Comparison of ENCODE assay signal across 10 cellular contexts in genomic region chr1:184892116-184892515, GRCh38.
DNase-seq lines count a peak whose midpoint lies in the region; ATAC-seq, FAIRE-seq and TF ChIP-seq lines count a peak whose summit lies in the region.
"Had no signal": no experiment of that assay in that cellular context is flagged by ENCODE, and none has a peak within 500 bp of the region (broad histone marks: within the 10 kb centered on the region; RNA-seq: fewer than 3 reads in every experiment).

No MANE protein-coding gene starts in this region.

- peak; percentile 61 for ATAC-seq in HG03025 (IDR thresholded peaks at IDR 0.05; ENCODE audit: low FRiP score, unreplicated experiment)
- peak; percentile 46 for ATAC-seq in activated naive CD8-positive, alpha-beta T cell treated with anti-CD3 and anti-CD28 coated beads, Interleukin-2, amount 10 ng/mL, durations not matched to agents 7 days and 5 days (ENCODE audit: low read depth)
- no peak for ATAC-seq in GM19397 (IDR thresholded peaks at IDR 0.05; ENCODE audit: unreplicated experiment)
- ATAC-seq in GM23338: no peak

- no peaks in the 10 kb centered on the region for H4K20me1 ChIP-seq in GM23338 (replicated peaks; ENCODE audit: insufficient read depth)

- no peaks in the 10 kb centered on the region for H3K36me3 ChIP-seq in GM23338 (ENCODE audit: insufficient read depth)

- no peak overlapping the region for H3K27ac Mint-ChIP-seq in activated naive CD8-positive, alpha-beta T cell treated with anti-CD3 and anti-CD28 coated beads, Interleukin-2, amount 10 ng/mL, durations not matched to agents 7 days and 5 days
- no peak overlapping the region for H3K27ac Mint-ChIP-seq in GM23338

- intact Hi-C loops in lower leg skin (cut with DNase I; ENCODE audit: low total_unique reads): no loop called here

- no peak overlapping the region for H3K27ac ChIP-seq in GM23338 (ENCODE audit: low read depth)

- 87% methylated on average over 4 of the region's 4 CpGs for WGBS in lower leg skin, 2 donors

- no peak overlapping the region for H3K4me3 Mint-ChIP-seq in activated naive CD8-positive, alpha-beta T cell treated with anti-CD3 and anti-CD28 coated beads, Interleukin-2, amount 10 ng/mL, durations not matched to agents 7 days and 5 days
- H3K4me3 Mint-ChIP-seq in GM23338: no peak overlapping the region

- no peaks in the 10 kb centered on the region for H3K9me2 ChIP-seq in GM23338 (ENCODE audit: insufficient read depth)

- H3K4me2 ChIP-seq in GM23338: no peak overlapping the region

- H3K4me3 ChIP-seq in lower leg skin (ENCODE audit: low read depth, poor library complexity, severe bottlenecking) (no peak overlapping the region), GM23338 (no peak overlapping the region)

- TF ChIP-seq CTCF in lower leg skin (IDR thresholded peaks at IDR 0.05) (no peak), GM23338 (conservative IDR thresholded peaks at IDR 0.05; ENCODE audit: low read depth in 2 of 2) (no peak)

- peaks cover 10% of the 10 kb centered on the region for H3K36me3 Mint-ChIP-seq in activated naive CD8-positive, alpha-beta T cell treated with anti-CD3 and anti-CD28 coated beads, Interleukin-2, amount 10 ng/mL, durations not matched to agents 7 days and 5 days
- peaks cover 4% of the 10 kb centered on the region; the same call in 2 of the 3 replicates for H3K36me3 Mint-ChIP-seq in GM23338 (ENCODE audit: low read depth)

- no peaks in the 10 kb centered on the region for H3F3A ChIP-seq in GM23338 (replicated peaks; ENCODE audit: low read depth)

- no peaks in the 10 kb centered on the region for H3K27me3 Mint-ChIP-seq in activated naive CD8-positive, alpha-beta T cell treated with anti-CD3 and anti-CD28 coated beads, Interleukin-2, amount 10 ng/mL, durations not matched to agents 7 days and 5 days
- H3K27me3 Mint-ChIP-seq in GM23338 (ENCODE audit: insufficient read depth, low read depth, poor library complexity): peaks cover 2% of the 10 kb centered on the region

- H3K4me1 ChIP-seq in GM23338 (ENCODE audit: insufficient read depth): no peaks in the 10 kb centered on the region

- no peaks in the 10 kb centered on the region for H3K27me3 ChIP-seq in GM23338 (ENCODE audit: insufficient read depth)

- no peak overlapping the region for H2AFZ ChIP-seq in GM23338

- no peaks in the 10 kb centered on the region for H3K79me2 ChIP-seq in GM23338 (replicated peaks; ENCODE audit: insufficient read depth)

- H3K4me1 Mint-ChIP-seq in activated naive CD8-positive, alpha-beta T cell treated with anti-CD3 and anti-CD28 coated beads, Interleukin-2, amount 10 ng/mL, durations not matched to agents 7 days and 5 days: peaks cover 11% of the 10 kb centered on the region
- H3K4me1 Mint-ChIP-seq in GM23338: no peaks in the 10 kb centered on the region

- POLR2A ChIA-PET in activated naive CD8-positive, alpha-beta T cell treated with anti-CD3 and anti-CD28 coated beads, Interleukin-2, amount 10 ng/mL, durations not matched to agents 7 days and 5 days (lab: Charles Lee): no interaction called here

- FAIRE-seq in GM19239 (lab: Jason Lieb, UNC): peak; percentile 75

- TF ChIP-seq POLR2A in lower leg skin (IDR thresholded peaks at IDR 0.05): no peak

- H3K9me3 Mint-ChIP-seq in activated naive CD8-positive, alpha-beta T cell treated with anti-CD3 and anti-CD28 coated beads, Interleukin-2, amount 10 ng/mL, durations not matched to agents 7 days and 5 days: peaks cover 1% of the 10 kb centered on the region
- H3K9me3 Mint-ChIP-seq in GM23338: no peaks in the 10 kb centered on the region

- DNase-seq in EL (peak; percentile 31), GM19239 (ENCODE audit: insufficient read length, low spot score) (no peak), lower leg skin (ENCODE audit: low spot score in 2 of 2) (no peak), NCI-H187 treated with DMSO at 0.1 percent for 48 hours (lab: John Stamatoyannopoulos, UW) (no peak), GM23338 (ENCODE audit: low spot score) (no peak)
- no peak for DNase-seq in activated naive CD8-positive, alpha-beta T cell treated with anti-CD3 and anti-CD28 coated beads, Interleukin-2, amount 10 ng/mL, durations not matched to agents 7 days and 5 days
- DNase-seq: DND-41; stimulated activated CD4-positive, alpha-beta T cell treated with anti-CD3 and anti-CD28 coated beads, Interleukin-15, amount 100 ng/mL, for 24 hours had no signal

TF ChIP-seq in GM23338, 12 proteins besides CTCF, POLR2A, EP300 and RAD21 (continues in another document):
- TF ChIP-seq ZNF114 (CRISPR knock-in tag; IDR thresholded peaks at IDR 0.05): no peak
- no peak for TF ChIP-seq EZH2phosphoT487 (IDR thresholded peaks at IDR 0.05; ENCODE audit: unreplicated experiment)
- no peak for TF ChIP-seq CREB1 (CRISPR knock-in tag; IDR thresholded peaks at IDR 0.05; ENCODE audit: low read depth)
- TF ChIP-seq EZH2 (IDR thresholded peaks at IDR 0.05; ENCODE audit: low read depth, unreplicated experiment): no peak
- no peak for TF ChIP-seq ZNF331 (CRISPR knock-in tag; IDR thresholded peaks at IDR 0.05; ENCODE audit: low read depth)
- no peak for TF ChIP-seq NANOG (IDR thresholded peaks at IDR 0.05; ENCODE audit: borderline replicate concordance)
- TF ChIP-seq, protein P1, sequence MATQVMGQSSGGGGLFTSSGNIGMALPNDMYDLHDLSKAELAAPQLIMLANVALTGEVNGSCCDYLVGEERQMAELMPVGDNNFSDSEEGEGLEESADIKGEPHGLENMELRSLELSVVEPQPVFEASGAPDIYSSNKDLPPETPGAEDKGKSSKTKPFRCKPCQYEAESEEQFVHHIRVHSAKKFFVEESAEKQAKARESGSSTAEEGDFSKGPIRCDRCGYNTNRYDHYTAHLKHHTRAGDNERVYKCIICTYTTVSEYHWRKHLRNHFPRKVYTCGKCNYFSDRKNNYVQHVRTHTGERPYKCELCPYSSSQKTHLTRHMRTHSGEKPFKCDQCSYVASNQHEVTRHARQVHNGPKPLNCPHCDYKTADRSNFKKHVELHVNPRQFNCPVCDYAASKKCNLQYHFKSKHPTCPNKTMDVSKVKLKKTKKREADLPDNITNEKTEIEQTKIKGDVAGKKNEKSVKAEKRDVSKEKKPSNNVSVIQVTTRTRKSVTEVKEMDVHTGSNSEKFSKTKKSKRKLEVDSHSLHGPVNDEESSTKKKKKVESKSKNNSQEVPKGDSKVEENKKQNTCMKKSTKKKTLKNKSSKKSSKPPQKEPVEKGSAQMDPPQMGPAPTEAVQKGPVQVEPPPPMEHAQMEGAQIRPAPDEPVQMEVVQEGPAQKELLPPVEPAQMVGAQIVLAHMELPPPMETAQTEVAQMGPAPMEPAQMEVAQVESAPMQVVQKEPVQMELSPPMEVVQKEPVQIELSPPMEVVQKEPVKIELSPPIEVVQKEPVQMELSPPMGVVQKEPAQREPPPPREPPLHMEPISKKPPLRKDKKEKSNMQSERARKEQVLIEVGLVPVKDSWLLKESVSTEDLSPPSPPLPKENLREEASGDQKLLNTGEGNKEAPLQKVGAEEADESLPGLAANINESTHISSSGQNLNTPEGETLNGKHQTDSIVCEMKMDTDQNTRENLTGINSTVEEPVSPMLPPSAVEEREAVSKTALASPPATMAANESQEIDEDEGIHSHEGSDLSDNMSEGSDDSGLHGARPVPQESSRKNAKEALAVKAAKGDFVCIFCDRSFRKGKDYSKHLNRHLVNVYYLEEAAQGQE (IDR thresholded peaks at IDR 0.05; ENCODE audit: unreplicated experiment): no peak
- no peak for TF ChIP-seq JUNB (IDR thresholded peaks at IDR 0.05; ENCODE audit: unreplicated experiment)
- no peak for TF ChIP-seq POLR2AphosphoS5 (IDR thresholded peaks at IDR 0.05; ENCODE audit: low read depth)
- TF ChIP-seq, protein P2, sequence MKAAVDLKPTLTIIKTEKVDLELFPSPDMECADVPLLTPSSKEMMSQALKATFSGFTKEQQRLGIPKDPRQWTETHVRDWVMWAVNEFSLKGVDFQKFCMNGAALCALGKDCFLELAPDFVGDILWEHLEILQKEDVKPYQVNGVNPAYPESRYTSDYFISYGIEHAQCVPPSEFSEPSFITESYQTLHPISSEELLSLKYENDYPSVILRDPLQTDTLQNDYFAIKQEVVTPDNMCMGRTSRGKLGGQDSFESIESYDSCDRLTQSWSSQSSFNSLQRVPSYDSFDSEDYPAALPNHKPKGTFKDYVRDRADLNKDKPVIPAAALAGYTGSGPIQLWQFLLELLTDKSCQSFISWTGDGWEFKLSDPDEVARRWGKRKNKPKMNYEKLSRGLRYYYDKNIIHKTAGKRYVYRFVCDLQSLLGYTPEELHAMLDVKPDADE (IDR thresholded peaks at IDR 0.05): no peak

Comparison
In these comparisons a context has a peak if more than half of its experiments do, and no peak if none do; other contexts are left out.
1. ATAC-seq: peak in HG03025 (single experiment) and activated naive CD8-positive, alpha-beta T cell treated with anti-CD3 and anti-CD28 coated beads, Interleukin-2, amount 10 ng/mL, durations not matched to agents 7 days and 5 days (single experiment); none in GM19397 (single experiment) and GM23338 (single experiment).